In genomic region chr6:138204792-138205384, GRCh38 we compare ENCODE assay signal across 17 cellular contexts. TPM values are rescaled to one million over a fixed set of nuclear protein-coding genes. Genes with fewer than 3 reads are reported as not detected.
DNase-seq lines count a peak whose midpoint lies in the region; ATAC-seq, FAIRE-seq and TF ChIP-seq lines count a peak whose summit lies in the region.
"Had no signal": no experiment of that assay in that cellular context is flagged by ENCODE, and none has a peak within 500 bp of the region (broad histone marks: within the 10 kb centered on the region; RNA-seq: fewer than 3 reads in every experiment).

No MANE protein-coding gene starts in this region.

- in situ Hi-C loops in mammary epithelial cell (cut with MboI; ENCODE audit: low sequenced_read_pairs in 2 of 2) = no loop called here

- no peak overlapping the region for H3K4me3 Mint-ChIP-seq in effector memory CD8-positive, alpha-beta T cell
- H3K4me3 Mint-ChIP-seq: H9, IgD-negative memory B cell had no signal

- FAIRE-seq in pancreas (lab: Jason Lieb, UNC) = no peak
- FAIRE-seq: G401.6, GM12891 had no signal

- DNase-seq in DMS53 (lab: John Stamatoyannopoulos, UW) (peak; percentile 58), NCI-H524 (lab: John Stamatoyannopoulos, UW) (peak; percentile 17 to 67), dorsolateral prefrontal cortex (no peak), pancreas (no peak), DMS79 (lab: John Stamatoyannopoulos, UW) (no peak), mammary epithelial cell (no peak)
- DNase-seq in effector memory CD8-positive, alpha-beta T cell = no peak
- DNase-seq: 8988T, AML-193, EL, GOT3, H9 had no signal

- H3K36me3 Mint-ChIP-seq in effector memory CD8-positive, alpha-beta T cell (ENCODE audit: insufficient read depth) = peaks cover 3% of the 10 kb centered on the region

- no peaks in the 10 kb centered on the region for H3K27me3 ChIP-seq in dorsolateral prefrontal cortex
- H3K27me3 ChIP-seq in pancreas = no peaks in the 10 kb centered on the region
- no peaks in the 10 kb centered on the region for H3K27me3 ChIP-seq in mammary epithelial cell (ENCODE audit: insufficient read depth, low read length)
- H3K27me3 ChIP-seq: BLaER1 had no signal

- no peak overlapping the region for H3K9ac ChIP-seq in mammary epithelial cell (ENCODE audit: insufficient read depth, low read length)
- H3K9ac ChIP-seq: BLaER1 had no signal

- intact Hi-C loops in dorsolateral prefrontal cortex (cut with DNase I) = loop anchor here in 1 of 2 donors (5.0 kb wide), 1 partner anchor 88 kb away; no protein-coding TSS in a partner anchor
- intact Hi-C loops in pancreas (cut with DNase I) = no loop called here
- intact Hi-C loops in mammary epithelial cell (cut with micrococcal nuclease) = no loop called here

- H3K27me3 Mint-ChIP-seq in effector memory CD8-positive, alpha-beta T cell = peaks cover 45 to 56% of the 10 kb centered on the region in 2 donors

- 63 to 65% methylated on average over 4 of the region's 4 CpGs for WGBS in pancreas, 2 donors
- 64% methylated on average over 4 of the region's 4 CpGs for WGBS in mammary epithelial cell (ENCODE audit: low coverage, missing lambda C conversion rate)

- H3K27ac ChIP-seq in dorsolateral prefrontal cortex = peak overlapping the region in 52 of 59 donors; percentile 13 to 90 (median 72)
- H3K27ac ChIP-seq in pancreas = no peak overlapping the region
- H3K27ac ChIP-seq in mammary epithelial cell (ENCODE audit: insufficient read depth, low read depth, low read length) = no peak overlapping the region
- H3K27ac ChIP-seq: BLaER1 had no signal

- no peaks in the 10 kb centered on the region for H3K9me3 Mint-ChIP-seq in effector memory CD8-positive, alpha-beta T cell

- no peaks in the 10 kb centered on the region for H4K20me1 ChIP-seq in mammary epithelial cell (ENCODE audit: insufficient read depth, low read length)
- H4K20me1 ChIP-seq: BLaER1 had no signal

- peak; percentile 24 to 48 (median 34) for ATAC-seq in pancreas
- no peak for ATAC-seq in effector memory CD8-positive, alpha-beta T cell (replicated peaks)

- no peak overlapping the region for H2AFZ ChIP-seq in mammary epithelial cell (ENCODE audit: low read depth, low read length)

- dilution Hi-C loops in mammary epithelial cell (cut with HindIII; ENCODE audit: low sequenced_read_pairs) = no loop called here

- H3K36me3 ChIP-seq in pancreas (no peaks in the 10 kb centered on the region), mammary epithelial cell (ENCODE audit: insufficient read depth, low read length) (no peaks in the 10 kb centered on the region)
- H3K36me3 ChIP-seq: BLaER1 had no signal

- no peak overlapping the region for H3K27ac Mint-ChIP-seq in effector memory CD8-positive, alpha-beta T cell
- H3K27ac Mint-ChIP-seq: H9, IgD-negative memory B cell had no signal

- TF ChIP-seq CTCF in dorsolateral prefrontal cortex (IDR thresholded peaks at IDR 0.05 in 54 of 56, conservative IDR thresholded peaks at IDR 0.05 in 2 of 56; ENCODE audit: low read depth in 1 of 56, partially characterized antibody in 56 of 56) (no peak), pancreas (IDR thresholded peaks at IDR 0.05) (no peak), mammary epithelial cell (conservative IDR thresholded peaks at IDR 0.05 in 1 of 2, IDR thresholded peaks at IDR 0.05 in 1 of 2; ENCODE audit: extremely low read depth in 1 of 2, insufficient read depth in 1 of 2, low read depth in 1 of 2, low read length in 2 of 2) (no peak)

- no TSS peak for BruUV-seq in mammary epithelial cell (replicated peaks; lab: Mats Ljungman, UMichigan)

- H3K4me3 ChIP-seq in dorsolateral prefrontal cortex (no peak overlapping the region), pancreas (no peak overlapping the region), mammary epithelial cell (replicated peaks in 1 of 3; ENCODE audit: insufficient read depth in 1 of 3, low read depth in 2 of 3, low read length in 3 of 3) (no peak overlapping the region)
- H3K4me3 ChIP-seq: BLaER1 had no signal

- H3K4me2 ChIP-seq in mammary epithelial cell (ENCODE audit: insufficient read depth, low read depth, low read length) = no peak overlapping the region
- H3K4me2 ChIP-seq: BLaER1 had no signal

- H3K9me3 ChIP-seq in pancreas (no peaks in the 10 kb centered on the region), mammary epithelial cell (replicated peaks; ENCODE audit: insufficient read depth, low read length) (no peaks in the 10 kb centered on the region)
- H3K9me3 ChIP-seq: BLaER1 had no signal

- H3K4me1 ChIP-seq in pancreas (peaks cover 0 to 7% (median 5%) of the 10 kb centered on the region in 3 donors), mammary epithelial cell (ENCODE audit: insufficient read depth, low read length) (no peaks in the 10 kb centered on the region)
- H3K4me1 ChIP-seq: BLaER1 had no signal

- CTCF ChIA-PET in mammary epithelial cell (lab: Charles Lee; ENCODE audit: low non-redundant PET) = no interaction called here

- no peaks in the 10 kb centered on the region for H3K4me1 Mint-ChIP-seq in effector memory CD8-positive, alpha-beta T cell (ENCODE audit: low read depth in 2 of 2)
- H3K4me1 Mint-ChIP-seq: IgD-negative memory B cell had no signal

- no peaks in the 10 kb centered on the region for H3K79me2 ChIP-seq in mammary epithelial cell (ENCODE audit: insufficient read depth, low read length)

RNA-seq across cellular contexts. Expression of gene PBOV1, which starts 13.4 kb away (rescaled TPM):
- total RNA-seq in dorsolateral prefrontal cortex = not detected
- not detected for total RNA-seq in pancreas
- not detected for polyA plus RNA-seq in pancreas
- total RNA-seq in mammary epithelial cell = not detected
- polyA plus RNA-seq in mammary epithelial cell = not detected
- not detected for polyA minus RNA-seq in mammary epithelial cell
- total RNA-seq: H9, HT-29 had no signal
- polyA plus RNA-seq: IgD-negative memory B cell had no signal

RNA-seq across cellular contexts. Expression of gene ARFGEF3, which starts 43.1 kb away (rescaled TPM):
- 10 to 100 TPM; 30.0 to 93.7 (median 67.0) TPM for total RNA-seq in dorsolateral prefrontal cortex
- 10 to 100 TPM; 13.7 to 19.0 (median 16.4) TPM for total RNA-seq in pancreas
- polyA plus RNA-seq in pancreas = 1 to 10 TPM; 4.8 to 9.7 TPM
- 1 to 10 TPM; 1.6 to 7.3 TPM for total RNA-seq in mammary epithelial cell
- polyA plus RNA-seq in mammary epithelial cell = 0.51 TPM
- 2.8 TPM for polyA minus RNA-seq in mammary epithelial cell
- polyA plus RNA-seq: IgD-negative memory B cell had no signal

Comparison
In these comparisons a context has a peak if more than half of its experiments do, and no peak if none do; other contexts are left out.
1. DNase-seq: peak in DMS53 (single experiment) and NCI-H524 (2 of 2); none in dorsolateral prefrontal cortex (0 of 10), pancreas (0 of 6), effector memory CD8-positive, alpha-beta T cell (0 of 3), DMS79 (single experiment) and mammary epithelial cell (single experiment).
2. H3K27ac ChIP-seq: peak in dorsolateral prefrontal cortex (52 of 59); none in pancreas (0 of 4) and mammary epithelial cell (single experiment).